28 cellular contexts compared by ENCODE assay signal in the genomic region with DNA sequence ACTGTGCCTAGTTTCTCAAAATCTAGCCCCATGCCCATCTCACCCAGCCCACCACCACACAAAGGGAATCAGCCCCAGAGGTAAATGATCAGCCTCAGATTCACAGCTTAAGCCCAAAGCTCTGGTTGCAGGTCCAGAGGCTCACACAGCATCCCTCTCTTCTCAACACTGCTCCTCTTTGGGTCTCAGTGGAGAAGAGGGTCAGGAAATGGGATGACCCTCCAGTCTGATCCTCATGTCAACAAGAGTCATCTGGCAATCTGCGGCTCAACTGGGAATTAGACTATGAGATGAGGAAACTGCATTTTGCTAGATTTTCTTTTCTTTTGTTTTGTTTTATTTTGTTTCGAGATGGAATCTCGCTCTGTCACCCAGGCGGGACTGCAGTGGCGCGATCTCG.
DNase-seq lines count a peak whose midpoint lies in the region; ATAC-seq, FAIRE-seq and TF ChIP-seq lines count a peak whose summit lies in the region.
"Had no signal": no experiment of that assay in that cellular context is flagged by ENCODE, and none has a peak within 500 bp of the region (broad histone marks: within the 10 kb centered on the region; RNA-seq: fewer than 3 reads in every experiment).

No MANE protein-coding gene starts in this region.

- H3K9me3 ChIP-seq in ascending aorta (no peaks in the 10 kb centered on the region), esophagus squamous epithelium (no peaks in the 10 kb centered on the region), transverse colon (no peaks in the 10 kb centered on the region)
- H3K9me3 ChIP-seq: prostate gland, upper lobe of right lung had no signal

- ATAC-seq in HG02970 (IDR thresholded peaks at IDR 0.05; ENCODE audit: low FRiP score, unreplicated experiment): no peak
- ATAC-seq: activated CD4-positive, CD25-positive, alpha-beta regulatory T cell treated with anti-CD3 and anti-CD28 coated beads, Interleukin-2, amount 50 U/mL, for 24 hours; activated CD8-positive, alpha-beta T cell treated with anti-CD3 and anti-CD28 coated beads for 36 hours; activated naive CD4-positive, alpha-beta T cell treated with anti-CD3 and anti-CD28 coated beads, Interleukin-2, amount 50 U/mL, for 72 hours; activated T-helper 17 cell treated with anti-CD3 and anti-CD28 coated beads, Interleukin-2, amount 50 U/mL, for 72 hours; GM12878; stimulated activated naive CD8-positive, alpha-beta T cell treated with anti-CD3 and anti-CD28 coated beads, Interleukin-15, amount 100 ng/mL, for 72 hours; upper lobe of right lung had no signal

- H3K27me3 ChIP-seq in ascending aorta (no peaks in the 10 kb centered on the region), esophagus squamous epithelium (no peaks in the 10 kb centered on the region), rectal smooth muscle tissue (ENCODE audit: control insufficient read depth, insufficient read depth, low read length) (no peaks in the 10 kb centered on the region), transverse colon (no peaks in the 10 kb centered on the region)
- H3K27me3 ChIP-seq: neural progenitor cell, upper lobe of right lung had no signal

- TF ChIP-seq POLR2A in esophagus squamous epithelium (IDR thresholded peaks at IDR 0.05) (no peak), transverse colon (IDR thresholded peaks at IDR 0.05) (no peak)

- H3K4me3 ChIP-seq in ascending aorta (no peak overlapping the region), esophagus squamous epithelium (no peak overlapping the region), rectal smooth muscle tissue (ENCODE audit: low read length) (no peak overlapping the region), transverse colon (no peak overlapping the region)
- H3K4me3 ChIP-seq: GM12878, neural progenitor cell, prostate gland, upper lobe of right lung had no signal

- WGBS in esophagus squamous epithelium, 2 donors: 64 to 78% methylated on average over 6 to 7 of the region's 7 CpGs
- 86 to 92% methylated on average over 7 of the region's 7 CpGs for WGBS in transverse colon (ENCODE audit: low coverage in 1 of 2), 2 donors

- peak in 1 of 2 donors; percentile 57 for DNase-seq in ascending aorta (ENCODE audit: low spot score in 2 of 2)
- DNase-seq in esophagus squamous epithelium (lab: John Stamatoyannopoulos, UW): no peak
- DNase-seq in transverse colon: no peak
- DNase-seq in frontal cortex (ENCODE audit: low spot score in 2 of 2): no peak
- no peak for DNase-seq in dermis blood vessel endothelial cell
- DNase-seq: activated CD8-positive, alpha-beta T cell treated with anti-CD3 and anti-CD28 coated beads for 36 hours; CD4-positive, CD25-positive, alpha-beta regulatory T cell; effector CD8-positive, alpha-beta T cell; EL; HCEC 1CT; NCI-H446; NCI-H82; RPMI8226; small intestine; stimulated activated CD8-positive, alpha-beta memory T cell treated with anti-CD3 and anti-CD28 coated beads, Interleukin-4, amount 100 ng/mL, for 48 hours; stimulated activated naive CD8-positive, alpha-beta T cell treated with anti-CD3 and anti-CD28 coated beads, Interleukin-15, amount 100 ng/mL, for 72 hours; upper lobe of right lung had no signal

- TF ChIP-seq CTCF in ascending aorta (IDR thresholded peaks at IDR 0.05) (no peak), esophagus squamous epithelium (IDR thresholded peaks at IDR 0.05) (no peak), transverse colon (IDR thresholded peaks at IDR 0.05) (no peak)

- in situ Hi-C loops in transverse colon (cut with MboI; ENCODE audit: low pct_ligation_motif_present in 1 of 4, low pct_unique_long_range_greater_than_20kb in 1 of 4, low sequenced_read_pairs in 3 of 4): no loop called here

- no peak for FAIRE-seq in frontal cortex (lab: Jason Lieb, UNC)
- FAIRE-seq: astrocyte, GM12878, small intestine, TTC549 had no signal

- no peak overlapping the region for H3K9ac ChIP-seq in rectal smooth muscle tissue (ENCODE audit: low read length)
- H3K9ac ChIP-seq: neural progenitor cell had no signal

- H3K27ac ChIP-seq in ascending aorta: peak overlapping the region; percentile 89 to 95
- H3K27ac ChIP-seq in esophagus squamous epithelium: peak overlapping the region in 3 of 4 donors; percentile 43 to 90 (median 65)
- peak overlapping the region; percentile 56 for H3K27ac ChIP-seq in rectal smooth muscle tissue (ENCODE audit: low read depth, low read length)
- peak overlapping the region; percentile 59 to 85 (median 74) for H3K27ac ChIP-seq in transverse colon
- H3K27ac ChIP-seq: epithelial cell of prostate, neural progenitor cell, upper lobe of right lung had no signal

- no peak for TF ChIP-seq EP300 in transverse colon (IDR thresholded peaks at IDR 0.05; ENCODE audit: low read depth)

- H3K36me3 ChIP-seq in ascending aorta (peaks cover 67 to 75% of the 10 kb centered on the region in 2 donors), esophagus squamous epithelium (peaks cover 0 to 18% (median 0%) of the 10 kb centered on the region in 3 donors), rectal smooth muscle tissue (ENCODE audit: control insufficient read depth, insufficient read depth, low read length) (peaks cover 4% of the 10 kb centered on the region), transverse colon (no peaks in the 10 kb centered on the region)
- H3K36me3 ChIP-seq: neural progenitor cell, prostate gland had no signal

- intact Hi-C loops in ascending aorta (cut with DNase I) (loop anchor here (5.0 kb wide), 1 partner anchor 40 kb away; no protein-coding TSS in a partner anchor), esophagus squamous epithelium (cut with DNase I) (no loop called here), transverse colon (cut with DNase I; ENCODE audit: low total_unique reads) (no loop called here)

- H3K4me1 ChIP-seq in ascending aorta: peaks cover 23 to 81% of the 10 kb centered on the region in 2 donors
- H3K4me1 ChIP-seq in esophagus squamous epithelium: peaks cover 0 to 76% (median 5%) of the 10 kb centered on the region in 3 donors
- peaks cover 32% of the 10 kb centered on the region for H3K4me1 ChIP-seq in rectal smooth muscle tissue (ENCODE audit: control insufficient read depth, insufficient read depth, low read length)
- peaks cover 0 to 34% (median 17%) of the 10 kb centered on the region in 4 donors for H3K4me1 ChIP-seq in transverse colon
- H3K4me1 ChIP-seq: prostate gland, upper lobe of right lung had no signal
